1 cellular context compared by ENCODE assay signal in the genomic region with DNA sequence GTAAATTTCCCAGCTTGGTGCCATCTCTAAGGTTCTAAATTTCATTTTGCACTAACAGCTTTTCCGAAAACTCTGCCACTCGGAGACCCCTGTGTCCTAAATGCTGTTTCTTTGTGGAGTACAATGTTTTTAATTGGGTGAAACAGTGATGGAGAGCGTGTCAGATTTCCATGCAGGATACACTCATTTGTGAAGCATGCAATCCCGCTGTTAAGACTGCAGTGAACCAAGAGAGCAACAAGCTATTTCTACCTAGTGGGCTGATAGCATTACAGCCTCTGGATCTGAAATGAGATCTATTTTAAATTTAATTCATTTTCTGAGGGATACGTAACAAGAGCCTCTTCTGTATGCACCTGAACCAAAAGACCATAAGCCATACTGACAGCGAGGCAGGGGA.
TF ChIP-seq lines count a peak whose summit lies in the region.

No MANE protein-coding gene starts in this region.

TF ChIP-seq in H1, 55 proteins besides CTCF, POLR2A, EP300 and RAD21 (continued from another document):
- TF ChIP-seq EZH2 (IDR thresholded peaks at IDR 0.05; ENCODE audit: low read depth, low read length, severe bottlenecking) (no peak), CEBPB (IDR thresholded peaks at IDR 0.05; ENCODE audit: low read depth, low read length) (no peak), CHD2 (IDR thresholded peaks at IDR 0.05; ENCODE audit: low read length) (no peak), BCL11A (IDR thresholded peaks at IDR 0.05; ENCODE audit: low read depth in 2 of 2, low read length in 2 of 2) (no peak), SRF (IDR thresholded peaks at IDR 0.05; ENCODE audit: low read depth, low read length) (no peak), JUND (IDR thresholded peaks at IDR 0.05; ENCODE audit: low read length) (no peak), CBX8 (IDR thresholded peaks at IDR 0.05; ENCODE audit: borderline replicate concordance, low read depth, low read length) (no peak), BACH1 (IDR thresholded peaks at IDR 0.05; ENCODE audit: low read length) (no peak)
